Comparison of ENCODE assay signal across 11 cellular contexts in the genomic region with DNA sequence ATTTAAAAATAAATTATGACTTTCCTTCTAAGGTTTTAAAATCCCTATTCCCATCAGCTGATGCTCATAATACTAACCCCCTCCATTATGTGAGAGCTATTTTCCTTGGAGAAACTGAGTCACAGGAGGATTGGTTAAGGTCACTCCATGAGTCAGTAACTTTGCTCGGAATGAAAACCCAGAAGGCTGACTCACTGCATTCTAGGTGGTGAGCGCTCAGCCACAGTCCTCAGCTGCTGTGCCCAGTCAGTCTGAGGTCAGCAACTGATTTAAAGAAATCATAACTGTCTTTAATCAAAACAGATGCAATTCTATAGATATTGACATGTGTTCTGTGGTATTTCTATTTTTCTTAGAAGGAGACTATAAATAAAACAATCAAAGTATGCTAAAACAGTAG.
DNase-seq lines count a peak whose midpoint lies in the region; ATAC-seq and TF ChIP-seq lines count a peak whose summit lies in the region.
"Had no signal": no experiment of that assay in that cellular context is flagged by ENCODE, and none has a peak within 500 bp of the region (broad histone marks: within the 10 kb centered on the region; RNA-seq: fewer than 3 reads in every experiment).

No MANE protein-coding gene starts in this region.

- H3K23ac ChIP-seq in mesendoderm (ENCODE audit: low read length) = no peak overlapping the region

- H3K9me3 ChIP-seq in transverse colon = no peaks in the 10 kb centered on the region
- H3K9me3 ChIP-seq: pancreas had no signal

- no peak overlapping the region for H3K56ac ChIP-seq in mesendoderm (ENCODE audit: low read length)

- no peak overlapping the region for H3K9ac ChIP-seq in mesendoderm (ENCODE audit: low read length)

- no peak for TF ChIP-seq CTCF in NB4 (IDR thresholded peaks at IDR 0.05; ENCODE audit: low read depth, low read length)
- TF ChIP-seq CTCF in cardiac fibroblast (IDR thresholded peaks at IDR 0.05; ENCODE audit: low read depth, low read length) = no peak
- no peak for TF ChIP-seq CTCF in transverse colon (IDR thresholded peaks at IDR 0.05)

- H3K36me3 ChIP-seq in mesendoderm (ENCODE audit: control insufficient read depth, insufficient read depth, low read length) (no peaks in the 10 kb centered on the region), transverse colon (no peaks in the 10 kb centered on the region)
- H3K36me3 ChIP-seq: pancreas had no signal

- intact Hi-C loops in transverse colon (cut with DNase I; ENCODE audit: low total_unique reads) = no loop called here

- H4K5ac ChIP-seq in mesendoderm (ENCODE audit: low read length) = no peak overlapping the region

- no peaks in the 10 kb centered on the region for H3K27me3 ChIP-seq in mesendoderm (ENCODE audit: insufficient read depth, low read length, poor library complexity)
- no peaks in the 10 kb centered on the region for H3K27me3 ChIP-seq in transverse colon
- H3K27me3 ChIP-seq: pancreas had no signal

- no peak overlapping the region for H3K27ac ChIP-seq in mesendoderm (ENCODE audit: low read depth, low read length)
- no peak overlapping the region for H3K27ac ChIP-seq in transverse colon
- H3K27ac ChIP-seq: pancreas had no signal

- H3K4me1 ChIP-seq in mesendoderm (ENCODE audit: control insufficient read depth, low read depth, low read length) (no peaks in the 10 kb centered on the region), transverse colon (no peaks in the 10 kb centered on the region)
- H3K4me1 ChIP-seq: pancreas had no signal

- no peak overlapping the region for H4K8ac ChIP-seq in mesendoderm (ENCODE audit: low read depth, low read length)

- H2BK5ac ChIP-seq in mesendoderm (ENCODE audit: low read length) = no peak overlapping the region

- in situ Hi-C loops in Caki2 (cut with HindIII; ENCODE audit: low pct_unique_long_range_greater_than_20kb, low sequenced_read_pairs) (no loop called here), transverse colon (cut with MboI; ENCODE audit: low pct_ligation_motif_present in 1 of 4, low pct_unique_long_range_greater_than_20kb in 1 of 4, low sequenced_read_pairs in 3 of 4) (no loop called here)

- TF ChIP-seq POLR2A in NB4 (IDR thresholded peaks at IDR 0.05; ENCODE audit: extremely low read depth, insufficient read length) (no peak), transverse colon (IDR thresholded peaks at IDR 0.05) (no peak)

- no peak overlapping the region for H2BK120ac ChIP-seq in mesendoderm (ENCODE audit: low read depth, low read length)

- DNase-seq in Caki2 (ENCODE audit: low read depth) (peak; percentile 48), NB4 (ENCODE audit: low read depth) (peak; percentile 14), cardiac fibroblast (ENCODE audit: low read depth in 2 of 2) (peak; percentile 76 to 95), mesendoderm (peak; percentile 14), islet precursor cell (no peak), transverse colon (no peak)
- DNase-seq: NCI-H774, pancreas, T-helper 17 cell had no signal

- no peak overlapping the region for H2AK5ac ChIP-seq in mesendoderm (ENCODE audit: low read length)

- H3K4ac ChIP-seq in mesendoderm (ENCODE audit: low read depth, low read length) = no peak overlapping the region

- ATAC-seq in HG02642 (IDR thresholded peaks at IDR 0.05; ENCODE audit: poor library complexity, unreplicated experiment) (no peak), GM19324 (IDR thresholded peaks at IDR 0.05; ENCODE audit: low FRiP score, unreplicated experiment) (no peak)
- ATAC-seq: T-helper 17 cell had no signal

- H2BK15ac ChIP-seq in mesendoderm (replicated peaks; ENCODE audit: low read depth) = no peak overlapping the region

- H3K4me2 ChIP-seq in mesendoderm (ENCODE audit: low read length) = no peak overlapping the region

- H3K4me3 ChIP-seq in NB4 (ENCODE audit: low read depth, low read length) = no peak overlapping the region
- H3K4me3 ChIP-seq in cardiac fibroblast (replicated peaks in 1 of 2; ENCODE audit: low read depth in 2 of 2, low read length in 2 of 2) = no peak overlapping the region
- no peak overlapping the region for H3K4me3 ChIP-seq in mesendoderm (ENCODE audit: low read length)
- no peak overlapping the region for H3K4me3 ChIP-seq in transverse colon
- H3K4me3 ChIP-seq: pancreas had no signal

- H3K79me1 ChIP-seq in mesendoderm (ENCODE audit: low read length) = no peaks in the 10 kb centered on the region

- TF ChIP-seq EP300 in transverse colon (IDR thresholded peaks at IDR 0.05; ENCODE audit: low read depth) = no peak

- H3K79me2 ChIP-seq in mesendoderm (ENCODE audit: control insufficient read depth, insufficient read depth, low read length) = no peaks in the 10 kb centered on the region

- no peak overlapping the region for H3K18ac ChIP-seq in mesendoderm (ENCODE audit: low read length)

- WGBS in mesendoderm (ENCODE audit: extremely low coverage, insufficient coverage, low lambda C conversion rate) = no CpG with 5 or more reads among the region's 2 CpGs
- 72 to 80% methylated on average over 2 of the region's 2 CpGs for WGBS in transverse colon (ENCODE audit: low coverage in 1 of 2), 2 donors

Comparison
In these comparisons a context has a peak if more than half of its experiments do, and no peak if none do; other contexts are left out.
1. DNase-seq: peak in Caki2 (single experiment), NB4 (single experiment), cardiac fibroblast (2 of 2) and mesendoderm (single experiment); none in islet precursor cell (single experiment) and transverse colon (single experiment).